Comparison of ENCODE assay signal across 29 cellular contexts in the genomic region with DNA sequence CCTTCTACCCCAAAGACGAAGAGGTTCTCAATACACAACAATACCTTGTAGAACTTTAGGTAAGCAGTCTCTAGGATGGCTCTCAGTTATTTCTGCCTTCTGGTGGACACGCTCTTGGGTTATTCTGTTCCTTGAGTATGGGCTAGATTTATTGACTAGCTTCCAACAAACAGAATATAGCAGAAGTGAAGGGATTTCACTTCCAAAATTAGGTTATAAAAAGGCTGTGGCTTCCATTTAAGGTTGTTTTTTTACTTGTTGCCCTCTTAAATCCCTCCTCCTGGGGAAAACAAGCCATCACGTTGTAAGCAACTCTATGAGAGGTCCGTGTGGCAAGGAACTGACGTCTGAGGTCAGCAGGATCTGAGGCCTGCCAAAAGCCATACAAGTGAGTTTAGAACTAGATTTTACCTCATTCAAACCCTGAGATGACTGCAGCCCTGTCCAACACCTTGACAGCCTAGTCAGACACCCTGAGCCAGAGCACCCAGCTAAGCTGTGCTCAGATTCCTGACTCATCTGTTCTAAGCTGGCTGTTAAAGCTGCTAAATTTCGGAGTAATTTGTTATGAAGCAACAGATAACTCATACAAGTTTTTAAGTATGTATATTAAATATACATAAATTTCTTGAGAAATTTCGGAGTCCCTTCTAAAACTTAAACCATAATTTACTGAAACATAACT.
"Had no signal": no experiment of that assay in that cellular context is flagged by ENCODE, and none has a peak within 500 bp of the region (broad histone marks: within the 10 kb centered on the region; RNA-seq: fewer than 3 reads in every experiment).

No MANE protein-coding gene starts in this region.

- H3K27me3 Mint-ChIP-seq: naive B cell; progenitor cell of endocrine pancreas; stimulated activated naive B cell treated with anti-CD40 and anti-IgM and Interleukin-4, amounts not matched to agents 10 μg/mL and 1 μg/mL and 100 μg/mL, for 72 hours had no signal

- H3K36me3 Mint-ChIP-seq: natural killer cell had no signal

- H3K9me3 ChIP-seq: left ventricle myocardium inferior, neutrophil, stomach, testis, thyroid gland, transverse colon, upper lobe of right lung had no signal

- H3K4me3 ChIP-seq: hepatocyte, left ventricle myocardium inferior, lung, neural progenitor cell, skin epidermis, stomach, testis, thyroid gland, transverse colon, upper lobe of right lung had no signal

- H3K4me1 Mint-ChIP-seq: neural progenitor cell; stimulated activated naive B cell treated with anti-CD40 and anti-IgM and Interleukin-4, amounts not matched to agents 10 μg/mL and 1 μg/mL and 100 μg/mL, for 72 hours had no signal

- H3K27ac Mint-ChIP-seq: mesothelial cell of epicardium; natural killer cell; nephron progenitor cell; neural progenitor cell; progenitor cell of endocrine pancreas; stimulated activated naive B cell treated with anti-CD40 and anti-IgM and Interleukin-4, amounts not matched to agents 10 μg/mL and 1 μg/mL and 100 μg/mL, for 72 hours had no signal

- H3K4me3 Mint-ChIP-seq: mesothelial cell of epicardium; naive B cell; natural killer cell; nephron progenitor cell; neural progenitor cell; stimulated activated naive B cell treated with anti-CD40 and anti-IgM and Interleukin-4, amounts not matched to agents 10 μg/mL and 1 μg/mL and 100 μg/mL, for 72 hours had no signal

- H2AFZ ChIP-seq: hepatocyte, neural progenitor cell, parathyroid adenoma had no signal

- H3K9me3 Mint-ChIP-seq: natural killer cell; neural progenitor cell; stimulated activated naive B cell treated with anti-CD40 and anti-IgM and Interleukin-4, amounts not matched to agents 10 μg/mL and 1 μg/mL and 100 μg/mL, for 72 hours had no signal

- FAIRE-seq: urothelium cell line had no signal

- H3K27ac ChIP-seq: hepatocyte, left ventricle myocardium inferior, neural progenitor cell, neutrophil, parathyroid adenoma, skin epidermis, stomach, testis, thyroid gland, transverse colon, upper lobe of right lung had no signal

- DNase-seq: islet precursor cell; left ventricle myocardium inferior; mesendoderm; naive B cell; natural killer cell; nephron progenitor cell; occipital lobe; retina; right cardiac atrium; stimulated activated CD4-positive, alpha-beta T cell treated with anti-CD3 and anti-CD28 coated beads, Interleukin-12 subunit alpha, Interleukin-12 subunit beta, amount 100 ng/mL, for 4 hours; stimulated activated CD4-positive, alpha-beta T cell treated with anti-CD3 and anti-CD28 coated beads, Interleukin-15, amount 100 ng/mL, for 24 hours; stimulated activated CD4-positive, alpha-beta T cell treated with anti-CD3 and anti-CD28 coated beads, Interleukin-2, amount 100 ng/mL, for 24 hours; stimulated activated CD4-positive, alpha-beta T cell treated with anti-CD3 and anti-CD28 coated beads, Interleukin-4, amount 100 ng/mL, for 1 hour; stimulated activated naive B cell treated with anti-CD40 and anti-IgM and Interleukin-4, amounts not matched to agents 10 μg/mL and 1 μg/mL and 100 μg/mL, for 72 hours; stimulated activated naive CD8-positive, alpha-beta T cell treated with anti-CD3 and anti-CD28 coated beads, Interleukin-15, Interleukin-2, amounts not matched to agents 100 U/mL and 50 U/mL, for 24 hours; stomach; testis; thyroid gland; transverse colon; upper lobe of right lung had no signal

- H3K27me3 ChIP-seq: hepatocyte, neural progenitor cell, neutrophil, stomach, testis, thyroid gland, transverse colon, upper lobe of right lung had no signal

- H3K36me3 ChIP-seq: left ventricle myocardium inferior, neural progenitor cell, neutrophil, stomach, thyroid gland, transverse colon, upper lobe of right lung had no signal

- H3K4me1 ChIP-seq: left ventricle myocardium inferior, parathyroid adenoma, testis, thyroid gland, upper lobe of right lung had no signal

- H3K79me2 ChIP-seq: parathyroid adenoma had no signal

- H3K9ac ChIP-seq: neural progenitor cell, parathyroid adenoma had no signal

- H3K4me2 ChIP-seq: hepatocyte, neural progenitor cell had no signal
